In genomic region chr7:139361523-139361922, GRCh38 we compare ENCODE assay signal across 8 cellular contexts. TPM values are rescaled to one million over a fixed set of nuclear protein-coding genes. Genes with fewer than 3 reads are reported as not detected.
DNase-seq lines count a peak whose midpoint lies in the region; ATAC-seq, FAIRE-seq and TF ChIP-seq lines count a peak whose summit lies in the region.

No MANE protein-coding gene starts in this region.

- H3K4me1 ChIP-seq in kidney (ENCODE audit: control insufficient read depth in 1 of 2, insufficient read depth in 1 of 2, low read depth in 1 of 2, low read length in 2 of 2), result peaks cover 12 to 15% of the 10 kb centered on the region in 2 donors
- H3K4me1 ChIP-seq in thyroid gland, result peaks cover 36 to 42% of the 10 kb centered on the region in 2 donors
- H3K4me1 ChIP-seq in gastroesophageal sphincter, result peaks cover 5 to 65% (median 7%) of the 10 kb centered on the region in 3 donors

- no peaks in the 10 kb centered on the region for H3K9me3 Mint-ChIP-seq in activated naive CD4-positive, alpha-beta T cell treated with anti-CD3 and anti-CD28 coated beads for 36 hours
- H3K9me3 Mint-ChIP-seq in activated naive CD8-positive, alpha-beta T cell treated with anti-CD3 and anti-CD28 coated beads for 36 hours, result no peaks in the 10 kb centered on the region

- no peak for TF ChIP-seq POLR2A in thyroid gland (IDR thresholded peaks at IDR 0.05)
- TF ChIP-seq POLR2A in gastroesophageal sphincter (IDR thresholded peaks at IDR 0.05), result no peak

- H3K27me3 ChIP-seq in thyroid gland (no peaks in the 10 kb centered on the region), gastroesophageal sphincter (no peaks in the 10 kb centered on the region)

- intact Hi-C loops in activated naive CD4-positive, alpha-beta T cell treated with anti-CD3 and anti-CD28 coated beads for 36 hours (cut with micrococcal nuclease), result loop anchor here (5.0 kb wide), 2 partner anchors 324 to 459 kb away; partner anchors contain the start of gene ZC3HAV1L
- intact Hi-C loops in kidney (cut with DNase I), result no loop called here
- intact Hi-C loops in thyroid gland (cut with DNase I), result loop anchor here (10.0 kb wide), 1 partner anchor 53 kb away; no protein-coding TSS in a partner anchor

- H3K4me3 ChIP-seq in kidney (ENCODE audit: low read length in 2 of 2), result peak overlapping the region; percentile 85 to 94
- H3K4me3 ChIP-seq in thyroid gland (replicated peaks in 1 of 3), result peak overlapping the region in 2 of 3 donors; percentile 34 to 87
- H3K4me3 ChIP-seq in gastroesophageal sphincter, result peak overlapping the region in 1 of 2 donors; percentile 84

- FAIRE-seq in kidney (lab: Jason Lieb, UNC), result no peak

- H3K9me3 ChIP-seq in kidney (ENCODE audit: control insufficient read depth in 1 of 2, low read length in 2 of 2) (no peaks in the 10 kb centered on the region), thyroid gland (no peaks in the 10 kb centered on the region), gastroesophageal sphincter (no peaks in the 10 kb centered on the region)

- H3K36me3 Mint-ChIP-seq in activated naive CD4-positive, alpha-beta T cell treated with anti-CD3 and anti-CD28 coated beads for 36 hours (ENCODE audit: low read depth), result peaks cover 33% of the 10 kb centered on the region
- peaks cover 53% of the 10 kb centered on the region for H3K36me3 Mint-ChIP-seq in activated naive CD8-positive, alpha-beta T cell treated with anti-CD3 and anti-CD28 coated beads for 36 hours

- H3K36me3 ChIP-seq in kidney (ENCODE audit: control insufficient read depth in 1 of 2, insufficient read depth in 2 of 2, low read length in 2 of 2) (peaks cover 0 to 5% of the 10 kb centered on the region in 2 donors), thyroid gland (peaks cover 0 to 5% of the 10 kb centered on the region in 2 donors), gastroesophageal sphincter (peaks cover 0 to 9% of the 10 kb centered on the region in 2 donors)

- H3K27ac ChIP-seq in kidney (ENCODE audit: low read depth in 2 of 2, low read length in 2 of 2), result no peak overlapping the region
- H3K27ac ChIP-seq in thyroid gland, result peak overlapping the region; percentile 98 to 100 (median 99)
- H3K27ac ChIP-seq in gastroesophageal sphincter, result peak overlapping the region in 2 of 4 donors; percentile 99 to 100

- CTCF ChIA-PET in activated naive CD4-positive, alpha-beta T cell treated with anti-CD3 and anti-CD28 coated beads for 36 hours (lab: Charles Lee), result no interaction called here

- TF ChIP-seq EP300 in gastroesophageal sphincter (IDR thresholded peaks at IDR 0.05), result no peak

- no peak for ATAC-seq in gastroesophageal sphincter

- peak overlapping the region in 1 of 2 donors; percentile 80 for H3K9ac ChIP-seq in kidney (ENCODE audit: low read length in 2 of 2)

- DNase-seq in activated naive CD4-positive, alpha-beta T cell treated with anti-CD3 and anti-CD28 coated beads for 36 hours, result no peak
- no peak for DNase-seq in activated naive CD4-positive, alpha-beta T cell treated with Interleukin-2 at 50 U/mL for 16 hours
- no peak for DNase-seq in activated naive CD8-positive, alpha-beta T cell treated with anti-CD3 and anti-CD28 coated beads for 36 hours
- DNase-seq in kidney, result no peak
- DNase-seq in thyroid gland, result no peak
- DNase-seq in stimulated activated CD4-positive, alpha-beta T cell treated with anti-CD3 and anti-CD28 coated beads, Interleukin-2, amount 100 ng/mL, for 24 hours, result no peak
- no peak for DNase-seq in effector CD4-positive, alpha-beta T cell

- 11 to 24% methylated on average over 3 of the region's 3 CpGs for WGBS in thyroid gland, 2 donors
- 10 to 18% methylated on average over 3 of the region's 3 CpGs for whole genome bisulfite sequencing in gastroesophageal sphincter (ENCODE audit: low coverage in 1 of 2), 2 donors

- peak overlapping the region; percentile 98 for H3K27ac Mint-ChIP-seq in activated naive CD4-positive, alpha-beta T cell treated with anti-CD3 and anti-CD28 coated beads for 36 hours
- peak overlapping the region; percentile 99 for H3K27ac Mint-ChIP-seq in activated naive CD8-positive, alpha-beta T cell treated with anti-CD3 and anti-CD28 coated beads for 36 hours

- H3K4me1 Mint-ChIP-seq in activated naive CD4-positive, alpha-beta T cell treated with anti-CD3 and anti-CD28 coated beads for 36 hours (ENCODE audit: low read depth), result peaks cover 50% of the 10 kb centered on the region
- peaks cover 45% of the 10 kb centered on the region for H3K4me1 Mint-ChIP-seq in activated naive CD8-positive, alpha-beta T cell treated with anti-CD3 and anti-CD28 coated beads for 36 hours

- peak overlapping the region; percentile 93 for H3K4me3 Mint-ChIP-seq in activated naive CD4-positive, alpha-beta T cell treated with anti-CD3 and anti-CD28 coated beads for 36 hours
- peak overlapping the region; percentile 97 for H3K4me3 Mint-ChIP-seq in activated naive CD8-positive, alpha-beta T cell treated with anti-CD3 and anti-CD28 coated beads for 36 hours

- TF ChIP-seq CTCF in kidney (IDR thresholded peaks at IDR 0.05; ENCODE audit: borderline replicate concordance, extremely low read depth, insufficient read depth), result no peak
- TF ChIP-seq CTCF in thyroid gland (IDR thresholded peaks at IDR 0.05), result no peak
- TF ChIP-seq CTCF in gastroesophageal sphincter (IDR thresholded peaks at IDR 0.05), result no peak

- H3K27me3 Mint-ChIP-seq in activated naive CD4-positive, alpha-beta T cell treated with anti-CD3 and anti-CD28 coated beads for 36 hours (ENCODE audit: low read depth), result no peaks in the 10 kb centered on the region
- no peaks in the 10 kb centered on the region for H3K27me3 Mint-ChIP-seq in activated naive CD8-positive, alpha-beta T cell treated with anti-CD3 and anti-CD28 coated beads for 36 hours

RNA-seq across cellular contexts. Expression of gene LUC7L2, which starts 1.8 kb away (rescaled TPM):
- 100 to 1,000 TPM; 132 to 138 TPM for total RNA-seq in activated naive CD4-positive, alpha-beta T cell treated with anti-CD3 and anti-CD28 coated beads for 36 hours
- 100 to 1,000 TPM; 150 to 156 TPM for total RNA-seq in activated naive CD8-positive, alpha-beta T cell treated with anti-CD3 and anti-CD28 coated beads for 36 hours
- total RNA-seq in kidney (97.9 TPM), thyroid gland (100 to 1,000 TPM; 125 to 179 (median 145) TPM), gastroesophageal sphincter (100 to 1,000 TPM in 1 of 4 donors, 10 to 100 TPM in 3; 61.5 to 106 (median 72.6) TPM)
- polyA plus RNA-seq in kidney (ENCODE audit: insufficient read depth, low read depth, low replicate concordance), result 33.0 TPM

RNA-seq across cellular contexts. Expression of gene FMC1, which starts 20.4 kb away (rescaled TPM):
- total RNA-seq in activated naive CD4-positive, alpha-beta T cell treated with anti-CD3 and anti-CD28 coated beads for 36 hours, result 10 to 100 TPM in 1 of 2 experiments, 1 to 10 TPM in 1; 7.1 to 10.6 TPM
- 1 to 10 TPM; 6.3 to 7.7 TPM for total RNA-seq in activated naive CD8-positive, alpha-beta T cell treated with anti-CD3 and anti-CD28 coated beads for 36 hours
- 23.0 TPM for total RNA-seq in kidney
- polyA plus RNA-seq in kidney (ENCODE audit: insufficient read depth, low read depth, low replicate concordance), result 109 TPM
- total RNA-seq in thyroid gland, result 10 to 100 TPM; 11.9 to 26.4 (median 23.0) TPM
- total RNA-seq in gastroesophageal sphincter, result 10 to 100 TPM; 16.6 to 18.2 (median 17.3) TPM

Comparison
In these comparisons a context has a peak if more than half of its experiments do, and no peak if none do; other contexts are left out.
1. H3K27ac ChIP-seq: peak in thyroid gland (3 of 3); none in kidney (0 of 2).